1 cellular context compared by ENCODE assay signal in genomic region chr2:25853038-25853638, GRCh38.
TF ChIP-seq lines count a peak whose summit lies in the region.

No MANE protein-coding gene starts in this region.

TF ChIP-seq in SK-N-SH, 30 proteins besides CTCF, POLR2A, EP300 and RAD21 (continued from another document):
- TF ChIP-seq REST (IDR thresholded peaks at IDR 0.05; ENCODE audit: low read depth, low read length) (no peak), POLR2AphosphoS5 (IDR thresholded peaks at IDR 0.05; ENCODE audit: low read depth, low read length) (no peak), TEAD4 (IDR thresholded peaks at IDR 0.05; ENCODE audit: borderline replicate concordance, insufficient read depth) (no peak), RCOR1 (IDR thresholded peaks at IDR 0.05; ENCODE audit: low read length) (no peak), IRF3 (IDR thresholded peaks at IDR 0.05; ENCODE audit: low read depth, low read length) (no peak), NRF1 (IDR thresholded peaks at IDR 0.05; ENCODE audit: low read depth, low read length) (no peak), GABPA (IDR thresholded peaks at IDR 0.05; ENCODE audit: low read depth) (no peak)
